20 cellular contexts compared by ENCODE assay signal in genomic region chr1:118902299-118903270, GRCh38.
DNase-seq lines count a peak whose midpoint lies in the region; ATAC-seq and TF ChIP-seq lines count a peak whose summit lies in the region.
"Had no signal": no experiment of that assay in that cellular context is flagged by ENCODE, and none has a peak within 500 bp of the region (broad histone marks: within the 10 kb centered on the region; RNA-seq: fewer than 3 reads in every experiment).

No MANE protein-coding gene starts in this region.

- no peak overlapping the region for H3K4me2 ChIP-seq in PC-3 (ENCODE audit: low read length)

- H2AFZ ChIP-seq in PC-3 (ENCODE audit: low read length): 0 out of 2 replicates have a peak overlapping the region, but pooled peaks have one; percentile 29

- CTCF ChIA-PET in PC-3 (lab: Charles Lee): no interaction called here

- no peaks in the 10 kb centered on the region for H3K9me3 ChIP-seq in PC-3 (ENCODE audit: low read length)
- H3K9me3 ChIP-seq: thyroid gland had no signal

- POLR2A ChIA-PET in PC-3 (lab: Charles Lee; ENCODE audit: unreplicated experiment): no interaction called here

- no peak for TF ChIP-seq CTCF in PC-3 (conservative IDR thresholded peaks at IDR 0.05; ENCODE audit: low read depth, low read length)
- TF ChIP-seq CTCF in fibroblast of mammary gland (conservative IDR thresholded peaks at IDR 0.05; ENCODE audit: control insufficient read depth, insufficient read depth, low read depth, low read length): no peak

- ATAC-seq in PC-3: no peak; the same call in 1 of the 2 replicates
- ATAC-seq in esophagus mucosa: no peak
- ATAC-seq: activated CD8-positive, alpha-beta T cell treated with anti-CD3 and anti-CD28 coated beads, Interleukin-2, amount 10 ng/mL, durations not matched to agents 7 days and 5 days; stimulated activated naive B cell treated with anti-CD40 and anti-IgM and Interleukin-4, amounts not matched to agents 10 μg/mL and 1 μg/mL and 100 μg/mL, for 72 hours had no signal

- no TSS peak for BruUV-seq in PC-3 (replicated peaks; lab: Mats Ljungman, UMichigan)

- intact Hi-C loops in PC-3 (cut with micrococcal nuclease): no loop called here

- no peak overlapping the region for H3K9ac ChIP-seq in PC-3 (ENCODE audit: low read length)

- H3K4me3 ChIP-seq in PC-3 (ENCODE audit: low read length): no peak overlapping the region
- H3K4me3 ChIP-seq in fibroblast of mammary gland (ENCODE audit: control insufficient read depth, low read depth, low read length): no peak overlapping the region
- H3K4me3 ChIP-seq: skin epidermis, thyroid gland had no signal

- H3K9me2 ChIP-seq in PC-3 (replicated peaks; ENCODE audit: low read length): no peaks in the 10 kb centered on the region; the same call in 1 of the 2 replicates

- peak; percentile 47 for DNase-seq in EL
- DNase-seq in PC-3: peak; percentile 43
- peak; percentile 69 for DNase-seq in fibroblast of mammary gland (ENCODE audit: low read depth)
- no peak for DNase-seq in activated gamma-delta T cell (lab: John Stamatoyannopoulos, UW)
- DNase-seq in Ammon's horn (ENCODE audit: low spot score): no peak
- DNase-seq in NCI-H1694 treated with DMSO at 0.1 percent for 48 hours (lab: John Stamatoyannopoulos, UW): no peak
- DNase-seq: activated CD4-positive, CD25-positive, alpha-beta regulatory T cell; activated CD8-positive, alpha-beta T cell treated with anti-CD3 and anti-CD28 coated beads, Interleukin-2, amount 10 ng/mL, durations not matched to agents 7 days and 5 days; activated naive CD4-positive, alpha-beta T cell; activated T-cell treated with anti-CD3 and anti-CD28 coated beads, Interleukin-2, amount 50 U/mL, for 1 hour; DMS 273 treated with DMSO at 0.1 percent for 48 hours; effector CD8-positive, alpha-beta T cell; GDM1; NCI-H2107; NCI-H524 treated with DMSO at 0.1 percent for 48 hours; stimulated activated CD4-positive, alpha-beta T cell treated with anti-CD3 and anti-CD28 coated beads, Interleukin-2, amount 100 ng/mL, for 24 hours; stimulated activated naive B cell treated with anti-CD40 and anti-IgM and Interleukin-4, amounts not matched to agents 10 μg/mL and 1 μg/mL and 100 μg/mL, for 72 hours; thyroid gland had no signal

- H3K4me1 ChIP-seq in PC-3 (ENCODE audit: insufficient read depth, low read length): peaks cover 11% of the 10 kb centered on the region
- H3K4me1 ChIP-seq: thyroid gland had no signal

- H3K79me2 ChIP-seq in PC-3 (ENCODE audit: low read length): no peaks in the 10 kb centered on the region

- no peaks in the 10 kb centered on the region for H3K36me3 ChIP-seq in PC-3 (ENCODE audit: low read depth, low read length)
- H3K36me3 ChIP-seq: thyroid gland had no signal

- 0 out of 2 replicates have a peak overlapping the region, but pooled peaks have one; percentile 20 for H3K27ac ChIP-seq in PC-3 (ENCODE audit: low read length)
- H3K27ac ChIP-seq: skin epidermis, thyroid gland had no signal

- H4K20me1 ChIP-seq in PC-3 (ENCODE audit: low read length): no peaks in the 10 kb centered on the region

- no peaks in the 10 kb centered on the region for H3F3A ChIP-seq in PC-3 (ENCODE audit: low read length, unreplicated experiment)

- no peaks in the 10 kb centered on the region for H3K27me3 ChIP-seq in PC-3 (ENCODE audit: low read length)
- H3K27me3 ChIP-seq: thyroid gland had no signal

Comparison
In these comparisons a context has a peak if more than half of its experiments do, and no peak if none do; other contexts are left out.
1. DNase-seq: peak in EL (single experiment), PC-3 (single experiment) and fibroblast of mammary gland (single experiment); none in activated gamma-delta T cell (single experiment), Ammon's horn (single experiment) and NCI-H1694 treated with DMSO at 0.1 percent for 48 hours (single experiment).